17 cellular contexts compared by ENCODE assay signal in genomic region chr1:62050165-62050564, GRCh38.
DNase-seq lines count a peak whose midpoint lies in the region; ATAC-seq, FAIRE-seq and TF ChIP-seq lines count a peak whose summit lies in the region.
"Had no signal": no experiment of that assay in that cellular context is flagged by ENCODE, and none has a peak within 500 bp of the region (broad histone marks: within the 10 kb centered on the region; RNA-seq: fewer than 3 reads in every experiment).

No MANE protein-coding gene starts in this region.

- no peak overlapping the region for H2AFZ ChIP-seq in K562 (ENCODE audit: low read depth, low read length)

- H3K4me1 ChIP-seq in K562 (replicated peaks in 1 of 2; ENCODE audit: control insufficient read depth in 2 of 2, insufficient read depth in 2 of 2, low read length in 2 of 2) (no peaks in the 10 kb centered on the region), gastrocnemius medialis (peaks cover 14 to 20% of the 10 kb centered on the region in 2 donors)
- H3K4me1 ChIP-seq: Caco-2 had no signal

- FAIRE-seq in K562 (lab: Jason Lieb, UNC): peak; percentile 40
- FAIRE-seq: A204.1, H1, HepG2, HTR-8/SVneo had no signal

- TF ChIP-seq POLR2A in K562 (conservative IDR thresholded peaks at IDR 0.05) (no peak), gastrocnemius medialis (IDR thresholded peaks at IDR 0.05) (no peak)

- no peaks in the 10 kb centered on the region; a peak in 4 of 5 replicates for H3K27me3 ChIP-seq in K562 (ENCODE audit: control insufficient read depth in 2 of 2, insufficient read depth in 2 of 2, low read length in 2 of 2)
- no peaks in the 10 kb centered on the region for H3K27me3 ChIP-seq in gastrocnemius medialis
- H3K27me3 ChIP-seq: BE2C had no signal

- TF ChIP-seq CTCF in K562 (IDR thresholded peaks at IDR 0.05 in 2 of 3, conservative IDR thresholded peaks at IDR 0.05 in 1 of 3; ENCODE audit: insufficient read depth in 2 of 3, low read depth in 1 of 3, low read length in 3 of 3): no peak
- no peak for TF ChIP-seq CTCF in gastrocnemius medialis (IDR thresholded peaks at IDR 0.05 in 4 of 5, conservative IDR thresholded peaks at IDR 0.05 in 1 of 5)

- no peak overlapping the region for H3K9ac ChIP-seq in K562 (ENCODE audit: insufficient read depth in 1 of 2, low read depth in 2 of 2, low read length in 2 of 2)

- no TSS peak for BruUV-seq in K562 (replicated peaks; lab: Mats Ljungman, UMichigan)

- ATAC-seq in K562 (no peak), gastrocnemius medialis (peak; percentile 60 to 78), HG02884 (IDR thresholded peaks at IDR 0.05; ENCODE audit: unreplicated experiment) (no peak)
- ATAC-seq: CD8-positive, alpha-beta T cell; HepG2 had no signal

- DNase-seq in NCI-H226 (peak; percentile 12), K562 (ENCODE audit: extremely low read depth in 1 of 4, low spot score in 3 of 4) (no peak), iris pigment epithelial cell (ENCODE audit: low read depth) (peak; percentile 18), gastrocnemius medialis (peak in 1 of 2 donors; percentile 35), medulla oblongata (ENCODE audit: extremely low spot score) (no peak), SHP77 (lab: John Stamatoyannopoulos, UW) (no peak)
- DNase-seq: BE2C; Caco-2; CD8-positive, alpha-beta T cell; DND-41 had no signal

- no peaks in the 10 kb centered on the region for H3K9me1 ChIP-seq in K562 (ENCODE audit: control insufficient read depth, insufficient read depth, low read length)

- POLR2A ChIA-PET in K562 (lab: Yijun Ruan, JAX): interaction anchor here (0.5 kb wide), 1 partner anchor 107 kb away, joined by 4 read pairs; no protein-coding TSS in a partner anchor

- TF ChIP-seq EP300 in K562 (IDR thresholded peaks at IDR 0.05; ENCODE audit: low read length): no peak

- H3K4me3 ChIP-seq in K562: no peak overlapping the region
- no peak overlapping the region for H3K4me3 ChIP-seq in gastrocnemius medialis
- H3K4me3 ChIP-seq: HAP-1 had no signal

- no peak overlapping the region for H3K4me2 ChIP-seq in K562 (ENCODE audit: insufficient read depth, low read length)

- H3K9me3 ChIP-seq in K562 (replicated peaks; ENCODE audit: control insufficient read depth, insufficient read depth, low read depth, low read length) (no peaks in the 10 kb centered on the region), gastrocnemius medialis (no peaks in the 10 kb centered on the region)
- H3K9me3 ChIP-seq: BE2C, Caco-2, HAP-1 had no signal

- H3K36me3 ChIP-seq in K562 (ENCODE audit: control insufficient read depth, insufficient read depth, low read length) (no peaks in the 10 kb centered on the region), gastrocnemius medialis (no peaks in the 10 kb centered on the region)
- H3K36me3 ChIP-seq: BE2C, HAP-1 had no signal

- H3K79me2 ChIP-seq in K562 (ENCODE audit: control insufficient read depth, insufficient read depth, low read length): no peaks in the 10 kb centered on the region

- whole genome bisulfite sequencing in K562 (ENCODE audit: insufficient coverage, low coverage, missing lambda C conversion rate): 0% methylated on average over 3 of the region's 3 CpGs

- no peak for TF ChIP-seq RAD21 in K562 (CRISPR knock-in tag; conservative IDR thresholded peaks at IDR 0.05 in 1 of 2, IDR thresholded peaks at IDR 0.05 in 1 of 2)

- intact Hi-C loops in K562 (cut with micrococcal nuclease) (no loop called here), gastrocnemius medialis (cut with DNase I; ENCODE audit: low total_unique reads) (no loop called here)

- no peaks in the 10 kb centered on the region for H4K20me1 ChIP-seq in K562 (replicated peaks; ENCODE audit: control insufficient read depth, insufficient read depth, low read length)

- CTCF ChIA-PET in K562 (lab: Yijun Ruan, JAX; ENCODE audit: low intra/inter-chr PET ratio): no interaction called here

- no peak overlapping the region for H3K27ac ChIP-seq in K562 (ENCODE audit: extremely low read depth, low read depth, low read length)
- H3K27ac ChIP-seq in gastrocnemius medialis: peak overlapping the region; percentile 37 to 72 (median 61)
- H3K27ac ChIP-seq: C4-2B had no signal

- in situ Hi-C loops in K562 (cut with MboI): no loop called here
- in situ Hi-C loops in gastrocnemius medialis (cut with MboI; ENCODE audit: low sequenced_read_pairs in 4 of 4): no loop called here

TF ChIP-seq in K562, 482 proteins besides CTCF, POLR2A, EP300 and RAD21:
- TF ChIP-seq CAMTA2 (CRISPR knock-in tag; conservative IDR thresholded peaks at IDR 0.05) (no peak), NCOA6 (IDR thresholded peaks at IDR 0.05) (no peak), RUNX1 (IDR thresholded peaks at IDR 0.05; ENCODE audit: low read depth) (no peak), MTA3 (IDR thresholded peaks at IDR 0.05; ENCODE audit: borderline replicate concordance) (no peak), ZNF75A (CRISPR knock-in tag; IDR thresholded peaks at IDR 0.05) (no peak), CCAR2 (IDR thresholded peaks at IDR 0.05; ENCODE audit: low read depth, low read length) (no peak), NCOA2 (IDR thresholded peaks at IDR 0.05; ENCODE audit: partially characterized antibody in 2 of 2) (no peak), THAP12 (CRISPR knock-in tag; IDR thresholded peaks at IDR 0.05) (no peak), SRSF9 (IDR thresholded peaks at IDR 0.05; ENCODE audit: borderline replicate concordance, low read depth, low read length) (no peak), KLF10 (CRISPR knock-in tag; IDR thresholded peaks at IDR 0.05) (no peak)
TF ChIP-seq in K562: peak in this region for 0.

Comparison
In these comparisons a context has a peak if more than half of its experiments do, and no peak if none do; other contexts are left out.
1. DNase-seq: peak in NCI-H226 (single experiment) and iris pigment epithelial cell (single experiment); none in K562 (0 of 4), medulla oblongata (single experiment) and SHP77 (0 of 2).
2. ATAC-seq: peak in gastrocnemius medialis (2 of 2); none in K562 (single experiment) and HG02884 (single experiment).